13 cellular contexts compared by ENCODE assay signal in genomic region chr17:48994548-48995331, GRCh38. TPM values are rescaled to one million over a fixed set of nuclear protein-coding genes. Genes with fewer than 3 reads are reported as not detected.
A peak's percentile ranks its signal among the peaks of the same experiment; 100 is the strongest.
DNase-seq lines count a peak whose midpoint lies in the region; ATAC-seq, FAIRE-seq and TF ChIP-seq lines count a peak whose summit lies in the region.
"Had no signal": no experiment of that assay in that cellular context is flagged by ENCODE, and none has a peak within 500 bp of the region (broad histone marks: within the 10 kb centered on the region; RNA-seq: fewer than 3 reads in every experiment).

No MANE protein-coding gene starts in this region.

- peaks cover 28% of the 10 kb centered on the region for H3K4me1 Mint-ChIP-seq in CD8-positive, alpha-beta T cell (ENCODE audit: low read depth)
- H3K4me1 Mint-ChIP-seq in natural killer cell treated with Interleukin-12 subunit alpha and Interleukin-12 subunit beta and Interleukin-15 and Interleukin-18, amount 100 ng/mL, for 72 hours (ENCODE audit: low read depth in 2 of 2) = peaks cover 13 to 19% of the 10 kb centered on the region in 2 donors

- TF ChIP-seq RAD21 in GM12878 (IDR thresholded peaks at IDR 0.05; ENCODE audit: insufficient read depth, low read depth, low read length) = no peak

- H3K27ac ChIP-seq in CD8-positive, alpha-beta T cell (ENCODE audit: low read depth, low read length) = no peak overlapping the region
- peak overlapping the region; percentile 100 for H3K27ac ChIP-seq in HUES48 (ENCODE audit: low read depth, low read length)
- H3K27ac ChIP-seq in GM12878 (ENCODE audit: control insufficient read depth, insufficient read depth) = no peak overlapping the region
- H3K27ac ChIP-seq in body of pancreas = no peak overlapping the region

- no peaks in the 10 kb centered on the region for H3K79me2 ChIP-seq in GM12878 (ENCODE audit: control insufficient read depth, insufficient read depth, low read length)

- in situ Hi-C loops in GM12878 (cut with MboI) = no loop called here

- H4K20me1 ChIP-seq in GM12878 (ENCODE audit: control insufficient read depth, insufficient read depth) = no peaks in the 10 kb centered on the region

- TF ChIP-seq EP300 in GM12878 (IDR thresholded peaks at IDR 0.05; ENCODE audit: borderline replicate concordance in 1 of 2, control insufficient read depth in 1 of 2, low read depth in 2 of 2, low read length in 2 of 2) = no peak

- DNase-seq in CD8-positive, alpha-beta T cell = no peak
- no peak for DNase-seq in GM12878 (ENCODE audit: low read depth, low spot score)
- no peak for DNase-seq in natural killer cell treated with Interleukin-12 subunit alpha and Interleukin-12 subunit beta and Interleukin-15 and Interleukin-18, amount 100 ng/mL, for 72 hours (ENCODE audit: low spot score)
- no peak for DNase-seq in dedifferentiated amniotic fluid mesenchymal stem cell (ENCODE audit: extremely low spot score)
- DNase-seq in inferior parietal cortex (ENCODE audit: extremely low spot score) = no peak
- DNase-seq in body of pancreas = no peak
- DNase-seq: COR-L47, NCI-H345 had no signal

- no peaks in the 10 kb centered on the region for H3K9me3 Mint-ChIP-seq in CD8-positive, alpha-beta T cell
- H3K9me3 Mint-ChIP-seq in natural killer cell treated with Interleukin-12 subunit alpha and Interleukin-12 subunit beta and Interleukin-15 and Interleukin-18, amount 100 ng/mL, for 72 hours = no peaks in the 10 kb centered on the region

- no peak overlapping the region for H3K4me3 ChIP-seq in CD8-positive, alpha-beta T cell (ENCODE audit: low read depth, low read length)
- H3K4me3 ChIP-seq in HUES48 (ENCODE audit: low read depth, low read length) (peak overlapping the region; percentile 99), GM12878 (no peak overlapping the region), body of pancreas (no peak overlapping the region)

- H3K9me3 ChIP-seq in CD8-positive, alpha-beta T cell (ENCODE audit: low read length) = no peaks in the 10 kb centered on the region
- H3K9me3 ChIP-seq in HUES48 (ENCODE audit: control insufficient read depth, insufficient read depth, low read length) (no peaks in the 10 kb centered on the region), GM12878 (replicated peaks; ENCODE audit: control insufficient read depth, insufficient read depth, low read length) (no peaks in the 10 kb centered on the region), body of pancreas (no peaks in the 10 kb centered on the region)

- H3K36me3 Mint-ChIP-seq in CD8-positive, alpha-beta T cell = no peaks in the 10 kb centered on the region
- no peaks in the 10 kb centered on the region for H3K36me3 Mint-ChIP-seq in natural killer cell treated with Interleukin-12 subunit alpha and Interleukin-12 subunit beta and Interleukin-15 and Interleukin-18, amount 100 ng/mL, for 72 hours

- SMC1A ChIA-PET in GM12878 (lab: Charles Lee; ENCODE audit: uncharacterized antibody, unreplicated experiment) = interaction anchor here (1.2 kb wide), 1 partner anchor 34 kb away, joined by 3 read pairs; no protein-coding TSS in a partner anchor

- peak overlapping the region; percentile 32 for H3K4me3 Mint-ChIP-seq in CD8-positive, alpha-beta T cell
- peak overlapping the region; percentile 42 for H3K4me3 Mint-ChIP-seq in natural killer cell treated with Interleukin-12 subunit alpha and Interleukin-12 subunit beta and Interleukin-15 and Interleukin-18, amount 100 ng/mL, for 72 hours

- no peak overlapping the region for H3K27ac Mint-ChIP-seq in CD8-positive, alpha-beta T cell
- peak overlapping the region in 1 of 2 donors; percentile 68 for H3K27ac Mint-ChIP-seq in natural killer cell treated with Interleukin-12 subunit alpha and Interleukin-12 subunit beta and Interleukin-15 and Interleukin-18, amount 100 ng/mL, for 72 hours

- RAD21 ChIA-PET in GM12878 (lab: Charles Lee; ENCODE audit: unreplicated experiment) = interaction anchor here (0.5 to 0.6 kb wide), 2 partner anchors 45 to 98 kb away, joined by 3 read pairs; no protein-coding TSS in a partner anchor

- no peaks in the 10 kb centered on the region for H3K36me3 ChIP-seq in CD8-positive, alpha-beta T cell (ENCODE audit: insufficient read depth, low read length)
- H3K36me3 ChIP-seq in HUES48 (ENCODE audit: control insufficient read depth, insufficient read depth, low read length) (0 out of 2 replicates have a peak, but pooled peaks cover 4% of the 10 kb centered on the region), GM12878 (ENCODE audit: control insufficient read depth in 2 of 2, insufficient read depth in 2 of 2, low read length in 1 of 2) (no peaks in the 10 kb centered on the region), body of pancreas (replicated peaks in 1 of 2; ENCODE audit: insufficient read depth in 1 of 2, low read depth in 2 of 2) (no peaks in the 10 kb centered on the region)

- CTCF ChIA-PET in CD8-positive, alpha-beta T cell (lab: Charles Lee) = no interaction called here
- CTCF ChIA-PET in GM12878 (lab: Yijun Ruan, JAX) = interaction anchor here (0.8 to 1.5 kb wide), 3 partner anchors 18 to 116 kb away, joined by 3 to 5 read pairs (median 3); no protein-coding TSS in a partner anchor

- H3K9ac ChIP-seq in HUES48 (ENCODE audit: low read depth, low read length) (peak overlapping the region; percentile 99), GM12878 (ENCODE audit: control insufficient read depth, insufficient read depth, low read length) (no peak overlapping the region)

- TF ChIP-seq CTCF in CD8-positive, alpha-beta T cell (IDR thresholded peaks at IDR 0.05) = no peak
- TF ChIP-seq CTCF in GM12878 (IDR thresholded peaks at IDR 0.05 in 2 of 3, conservative IDR thresholded peaks at IDR 0.05 in 1 of 3; ENCODE audit: control insufficient read depth in 2 of 3, extremely low read depth in 1 of 3, insufficient read depth in 1 of 3, low read depth in 3 of 3, low read length in 3 of 3) = no peak
- TF ChIP-seq CTCF in body of pancreas (IDR thresholded peaks at IDR 0.05) = no peak

- H3K4me2 ChIP-seq in GM12878 (ENCODE audit: control insufficient read depth, insufficient read depth) = no peak overlapping the region

- H3K27me3 Mint-ChIP-seq in CD8-positive, alpha-beta T cell (ENCODE audit: low read depth) = peaks cover 73% of the 10 kb centered on the region
- peaks cover 49 to 84% of the 10 kb centered on the region in 2 donors for H3K27me3 Mint-ChIP-seq in natural killer cell treated with Interleukin-12 subunit alpha and Interleukin-12 subunit beta and Interleukin-15 and Interleukin-18, amount 100 ng/mL, for 72 hours

- BruUV-seq in GM12878 (replicated peaks; lab: Mats Ljungman, UMichigan) = no TSS peak

- no peak for TF ChIP-seq POLR2A in GM12878 (IDR thresholded peaks at IDR 0.05; ENCODE audit: low read depth, low read length)
- no peak for TF ChIP-seq POLR2A in body of pancreas (IDR thresholded peaks at IDR 0.05)

- FAIRE-seq in GM12878 (lab: Jason Lieb, UNC) = no peak

- 17% methylated on average over 4 of the region's 4 CpGs for WGBS in GM12878 (ENCODE audit: insufficient coverage, insufficient replicate concordance, low lambda C conversion rate, missing lambda C conversion rate)
- 35 to 40% methylated on average over 4 of the region's 4 CpGs for WGBS in body of pancreas, 2 donors

- peaks cover 31% of the 10 kb centered on the region for H3K4me1 ChIP-seq in CD8-positive, alpha-beta T cell (ENCODE audit: insufficient read depth, low read length)
- H3K4me1 ChIP-seq in HUES48 (ENCODE audit: control insufficient read depth, insufficient read depth, low read length) = peaks cover 52% of the 10 kb centered on the region
- peaks cover 4% of the 10 kb centered on the region; the same call in 1 of the 2 replicates for H3K4me1 ChIP-seq in GM12878 (ENCODE audit: control insufficient read depth, insufficient read depth, low read length)
- peaks cover 31% of the 10 kb centered on the region for H3K4me1 ChIP-seq in body of pancreas

- no peak for ATAC-seq in CD8-positive, alpha-beta T cell
- ATAC-seq in GM12878 (no peak), HG03378 (IDR thresholded peaks at IDR 0.05; ENCODE audit: unreplicated experiment) (no peak), body of pancreas (no peak)
- ATAC-seq in natural killer cell treated with Interleukin-12 subunit alpha and Interleukin-12 subunit beta and Interleukin-15 and Interleukin-18, amount 100 ng/mL, for 72 hours = no peak

- POLR2A ChIA-PET in CD8-positive, alpha-beta T cell (lab: Charles Lee) = interaction anchor here (1.4 kb wide), 1 partner anchor 50 kb away, joined by 3 read pairs; the partner anchor contains the start of gene SNF8
- POLR2A ChIA-PET in GM12878 (lab: Charles Lee) = interaction anchor here (1.3 kb wide), 1 partner anchor 102 kb away, joined by 3 read pairs; the partner anchor contains the start of gene ATP5MC1

- peaks cover 60% of the 10 kb centered on the region for H3K27me3 ChIP-seq in CD8-positive, alpha-beta T cell (ENCODE audit: insufficient read depth, low read length)
- no peaks in the 10 kb centered on the region for H3K27me3 ChIP-seq in HUES48 (ENCODE audit: control insufficient read depth, insufficient read depth, low read length)
- peaks cover 17 to 22% of the 10 kb centered on the region in 2 experiments for H3K27me3 ChIP-seq in GM12878 (replicated peaks in 1 of 2; ENCODE audit: control insufficient read depth in 2 of 2, insufficient read depth in 2 of 2, low read length in 1 of 2)
- H3K27me3 ChIP-seq in body of pancreas = peaks cover 7 to 49% of the 10 kb centered on the region in 2 donors

- intact Hi-C loops in CD8-positive, alpha-beta T cell (cut with DNase I, micrococcal nuclease) = loop anchor here (5.0 to 10.0 kb wide), 2 partner anchors 102 to 270 kb away; partner anchors contain the start of genes ATP5MC1 (in 1 of the 2), HOXB13 (in 1 of the 2), PRAC1 (in 1 of the 2) and PRAC2 (in 1 of the 2)
- intact Hi-C loops in GM12878 (cut with micrococcal nuclease; ENCODE audit: unreplicated experiment) (no loop called here), body of pancreas (cut with DNase I) (no loop called here)

- no peak overlapping the region for H2AFZ ChIP-seq in GM12878 (ENCODE audit: control insufficient read depth, low read depth, low read length)

RNA-seq across cellular contexts. Expression of gene IGF2BP1, which starts 2.4 kb away (rescaled TPM):
- total RNA-seq in CD8-positive, alpha-beta T cell = not detected
- 39.8 and 44.7 TPM in 2 replicates for total RNA-seq in GM12878 (2013; cell fraction: nucleolus; rRNA removed)
- total RNA-seq in GM12878 (2014; rRNA removed) = 0.05 and 0.11 TPM in 2 replicates
- total RNA-seq in GM12878 (2014; rRNA removed; fragmentation: Illumina TruSeq; extraction: Trizol) = 0.09 and 0.13 TPM in 2 replicates
- 1.2 and 2.4 TPM in 2 replicates for total RNA-seq in GM12878 (2021)
- polyA plus RNA-seq in GM12878 (2011; ENCODE audit: low read depth) = 0.13 TPM
- 0.07 and 0.08 TPM in 2 replicates for polyA plus RNA-seq in GM12878 (2011; rRNA removed)
- polyA plus RNA-seq in GM12878 (2011; cell fraction: cytosol; rRNA removed) = 0.07 and 0.16 TPM in 2 replicates
- 0.20 and 0.61 TPM in 2 replicates for polyA plus RNA-seq in GM12878 (2011; cell fraction: nucleus; rRNA removed)
- polyA plus RNA-seq in GM12878 (2012) = 0.31 and 0.41 TPM in 2 replicates
- 0.15 and 0.17 TPM in 2 replicates for polyA plus RNA-seq in GM12878 (2014; fragmentation: Illumina TruSeq; extraction: Trizol)
- under 1 TPM in 1 of 2 experiments, not detected in 1; 0.04 TPM for polyA plus RNA-seq in GM12878 (2014; fragmentation: Nextera tagmentation; extraction: Ambion mirVana)
- 0.09 and 0.28 TPM in 2 replicates for polyA plus RNA-seq in GM12878 (2014; rRNA removed)
- polyA plus RNA-seq in GM12878 (2016; fragmentation: Nextera tagmentation; extraction: Ambion mirVana) = under 1 TPM; 0.08 to 0.35 TPM
- polyA minus RNA-seq in GM12878 (2011; rRNA and poly(A)+ RNA removed) = 0.15 TPM in 2 replicates
- 0.10 TPM in 1 of 2 replicates, not detected in the other for polyA minus RNA-seq in GM12878 (2011; cell fraction: cytosol; rRNA and poly(A)+ RNA removed)
- under 0.01 and 0.10 TPM in 2 replicates for polyA minus RNA-seq in GM12878 (2011; cell fraction: nucleus; rRNA and poly(A)+ RNA removed)
- total RNA-seq in natural killer cell treated with Interleukin-12 subunit alpha and Interleukin-12 subunit beta and Interleukin-15 and Interleukin-18, amount 100 ng/mL, for 72 hours = under 1 TPM in 1 of 2 donors, not detected in 1; 0.55 TPM
- not detected for total RNA-seq in body of pancreas

RNA-seq across cellular contexts. Expression of gene GIP, which starts 26.3 kb away (rescaled TPM):
- not detected for total RNA-seq in CD8-positive, alpha-beta T cell
- not detected in 2 replicates for total RNA-seq in GM12878 (2013; cell fraction: nucleolus; rRNA removed)
- not detected in 2 replicates for total RNA-seq in GM12878 (2014; rRNA removed)
- not detected in 2 replicates for total RNA-seq in GM12878 (2014; rRNA removed; fragmentation: Illumina TruSeq; extraction: Trizol)
- not detected in 2 replicates for total RNA-seq in GM12878 (2021)
- not detected for polyA plus RNA-seq in GM12878 (2011; ENCODE audit: low read depth)
- not detected in 2 replicates for polyA plus RNA-seq in GM12878 (2011; rRNA removed)
- not detected in 2 replicates for polyA plus RNA-seq in GM12878 (2011; cell fraction: cytosol; rRNA removed)
- not detected in 2 replicates for polyA plus RNA-seq in GM12878 (2011; cell fraction: nucleus; rRNA removed)
- polyA plus RNA-seq in GM12878 (2012) = not detected in 2 replicates
- polyA plus RNA-seq in GM12878 (2014; fragmentation: Illumina TruSeq; extraction: Trizol) = not detected in 2 replicates
- polyA plus RNA-seq in GM12878 (2014; fragmentation: Nextera tagmentation; extraction: Ambion mirVana) = not detected
- not detected in 2 replicates for polyA plus RNA-seq in GM12878 (2014; rRNA removed)
- polyA plus RNA-seq in GM12878 (2016; fragmentation: Nextera tagmentation; extraction: Ambion mirVana) = not detected
- not detected in 2 replicates for polyA minus RNA-seq in GM12878 (2011; rRNA and poly(A)+ RNA removed)
- polyA minus RNA-seq in GM12878 (2011; cell fraction: cytosol; rRNA and poly(A)+ RNA removed) = not detected in 2 replicates
- polyA minus RNA-seq in GM12878 (2011; cell fraction: nucleus; rRNA and poly(A)+ RNA removed) = not detected in 2 replicates
- total RNA-seq in natural killer cell treated with Interleukin-12 subunit alpha and Interleukin-12 subunit beta and Interleukin-15 and Interleukin-18, amount 100 ng/mL, for 72 hours = not detected
- not detected for total RNA-seq in body of pancreas
- total RNA-seq: kidney epithelial cell, LHCN-M2 had no signal
- polyA plus RNA-seq: esophagus had no signal

RNA-seq across cellular contexts. Expression of gene SNF8, which starts 50.1 kb away (rescaled TPM):
- total RNA-seq in CD8-positive, alpha-beta T cell = 10 to 100 TPM; 61.7 to 64.3 TPM
- 35.7 and 49.5 TPM in 2 replicates for total RNA-seq in GM12878 (2013; cell fraction: nucleolus; rRNA removed)
- total RNA-seq in GM12878 (2014; rRNA removed) (83.7 and 86.1 TPM in 2 replicates), GM12878 (2014; rRNA removed; fragmentation: Illumina TruSeq; extraction: Trizol) (80.2 and 80.8 TPM in 2 replicates), GM12878 (2021) (108 and 112 TPM in 2 replicates), body of pancreas (10 to 100 TPM; 35.9 to 39.4 TPM)
- polyA plus RNA-seq in GM12878 (2011; ENCODE audit: low read depth) = 41.0 TPM
- polyA plus RNA-seq in GM12878 (2011; rRNA removed) (71.8 and 86.1 TPM in 2 replicates), GM12878 (2014; fragmentation: Illumina TruSeq; extraction: Trizol) (96.9 and 105 TPM in 2 replicates), GM12878 (2014; fragmentation: Nextera tagmentation; extraction: Ambion mirVana) (10 to 100 TPM in 1 of 2 experiments, 1 to 10 TPM in 1; 6.1 to 18.1 TPM), GM12878 (2014; rRNA removed) (116 and 123 TPM in 2 replicates), GM12878 (2016; fragmentation: Nextera tagmentation; extraction: Ambion mirVana) (100 to 1,000 TPM; 188 to 228 TPM)
- polyA plus RNA-seq in GM12878 (2011; cell fraction: cytosol; rRNA removed) = 101 and 108 TPM in 2 replicates
- polyA plus RNA-seq in GM12878 (2011; cell fraction: nucleus; rRNA removed) = 37.4 and 43.9 TPM in 2 replicates
- 65.3 and 77.0 TPM in 2 replicates for polyA plus RNA-seq in GM12878 (2012)
- polyA minus RNA-seq in GM12878 (2011; rRNA and poly(A)+ RNA removed) = 75.5 and 76.3 TPM in 2 replicates
- polyA minus RNA-seq in GM12878 (2011; cell fraction: cytosol; rRNA and poly(A)+ RNA removed) = 19.9 and 26.8 TPM in 2 replicates
- 8.1 and 17.5 TPM in 2 replicates for polyA minus RNA-seq in GM12878 (2011; cell fraction: nucleus; rRNA and poly(A)+ RNA removed)
- 100 to 1,000 TPM; 116 to 148 TPM for total RNA-seq in natural killer cell treated with Interleukin-12 subunit alpha and Interleukin-12 subunit beta and Interleukin-15 and Interleukin-18, amount 100 ng/mL, for 72 hours

Comparison
In these comparisons a context has a peak if more than half of its experiments do, and no peak if none do; other contexts are left out.
1. intact Hi-C loops: an anchor here in CD8-positive, alpha-beta T cell (5.0 to 10.0 kb wide); none called in GM12878 and body of pancreas.